Comparison of ENCODE assay signal across 18 cellular contexts in genomic region chr10:118210276-118210675, GRCh38.
DNase-seq lines count a peak whose midpoint lies in the region; FAIRE-seq and TF ChIP-seq lines count a peak whose summit lies in the region.
"Had no signal": no experiment of that assay in that cellular context is flagged by ENCODE, and none has a peak within 500 bp of the region (broad histone marks: within the 10 kb centered on the region; RNA-seq: fewer than 3 reads in every experiment).

No MANE protein-coding gene starts in this region.

- no peaks in the 10 kb centered on the region for H3K36me3 ChIP-seq in endothelial cell of umbilical vein (ENCODE audit: control insufficient read depth in 2 of 2, extremely low read depth in 1 of 2, insufficient read depth in 2 of 2, low read length in 2 of 2)
- H3K36me3 ChIP-seq: SJSA1 had no signal

- H3K9ac ChIP-seq in endothelial cell of umbilical vein (replicated peaks; ENCODE audit: extremely low read depth, insufficient read depth, low read length) = no peak overlapping the region

- H3K79me2 ChIP-seq in endothelial cell of umbilical vein (ENCODE audit: control insufficient read depth, insufficient read depth, low read length) = no peaks in the 10 kb centered on the region

- dilution Hi-C loops in endothelial cell of umbilical vein (cut with MboI; ENCODE audit: extremely low pct_ligation_motif_present, low sequenced_read_pairs) = no loop called here

- no peaks in the 10 kb centered on the region for H3K4me1 ChIP-seq in endothelial cell of umbilical vein (ENCODE audit: control insufficient read depth, extremely low read depth, insufficient read depth, low read length)
- H3K4me1 ChIP-seq: SJSA1 had no signal

- no peak for TF ChIP-seq CTCF in AG10803 (conservative IDR thresholded peaks at IDR 0.05; ENCODE audit: low read length)
- no peak for TF ChIP-seq CTCF in endothelial cell of umbilical vein (IDR thresholded peaks at IDR 0.05; ENCODE audit: extremely low read depth in 1 of 2, insufficient read depth in 1 of 2, low read depth in 1 of 2, low read length in 2 of 2)

- H4K20me1 ChIP-seq in endothelial cell of umbilical vein (replicated peaks; ENCODE audit: control insufficient read depth, extremely low read depth, insufficient read depth, low read length) = no peaks in the 10 kb centered on the region

- no peak overlapping the region for H3K4me3 ChIP-seq in AG10803 (ENCODE audit: low read length)
- no peak overlapping the region for H3K4me3 ChIP-seq in endothelial cell of umbilical vein (replicated peaks in 1 of 3; ENCODE audit: insufficient read depth in 1 of 3, low read depth in 1 of 3, low read length in 3 of 3)
- H3K4me3 ChIP-seq: SJSA1 had no signal

- H3K27ac ChIP-seq in endothelial cell of umbilical vein (ENCODE audit: insufficient read depth, low read depth, low read length) = no peak overlapping the region
- H3K27ac ChIP-seq in substantia nigra (ENCODE audit: low read depth, low read length, poor library complexity, severe bottlenecking) = no peak overlapping the region
- H3K27ac ChIP-seq: SJSA1 had no signal

- POLR2A ChIA-PET in endothelial cell of umbilical vein (lab: Charles Lee) = no interaction called here

- H3K27me3 ChIP-seq in endothelial cell of umbilical vein (ENCODE audit: control insufficient read depth in 2 of 2, insufficient read depth in 2 of 2, low read length in 2 of 2) = no peaks in the 10 kb centered on the region
- H3K27me3 ChIP-seq: SJSA1 had no signal

- DNase-seq in AG10803 (ENCODE audit: low read depth) (peak; percentile 12), LHCN-M2 (ENCODE audit: low read depth) (peak; percentile 6), endothelial cell of umbilical vein (ENCODE audit: low read depth, low spot score) (no peak), kidney glomerular epithelial cell (lab: John Stamatoyannopoulos, UW) (peak; percentile 7), NCI-H146 (lab: John Stamatoyannopoulos, UW) (no peak), substantia nigra (lab: John Stamatoyannopoulos, UW) (no peak), UCSD-AML1 (lab: John Stamatoyannopoulos, UW; ENCODE audit: unreplicated experiment) (no peak)
- DNase-seq in stimulated activated CD8-positive, alpha-beta memory T cell treated with anti-CD3 and anti-CD28 coated beads, Interleukin-4, amount 100 ng/mL, for 48 hours = no peak
- DNase-seq: AML-193, DMS53, GDM1, NCI-H1092, NCI-H1694, NCI-H345, NCI-H526 treated with DMSO at 0.1 percent for 48 hours, OCI-M1 had no signal

- no TSS peak for BruUV-seq in endothelial cell of umbilical vein (replicated peaks; lab: Mats Ljungman, UMichigan)

- no peak overlapping the region for H2AFZ ChIP-seq in endothelial cell of umbilical vein (ENCODE audit: low read depth, low read length)

- intact Hi-C loops in endothelial cell of umbilical vein (cut with micrococcal nuclease) = no loop called here

- no peaks in the 10 kb centered on the region for H3K9me1 ChIP-seq in endothelial cell of umbilical vein (replicated peaks; ENCODE audit: control insufficient read depth, extremely low read depth, insufficient read depth, low read length)

- H3K9me3 ChIP-seq in endothelial cell of umbilical vein (replicated peaks; ENCODE audit: control insufficient read depth, insufficient read depth, low read length) = no peaks in the 10 kb centered on the region
- H3K9me3 ChIP-seq: SJSA1 had no signal

- H3K4me2 ChIP-seq in endothelial cell of umbilical vein (ENCODE audit: insufficient read depth, low read length) = no peak overlapping the region

- no peak for FAIRE-seq in endothelial cell of umbilical vein (lab: Jason Lieb, UNC)
- FAIRE-seq: H54 had no signal

- CTCF ChIA-PET in endothelial cell of umbilical vein (lab: Charles Lee) = no interaction called here

- TF ChIP-seq POLR2A in endothelial cell of umbilical vein (IDR thresholded peaks at IDR 0.05; ENCODE audit: low read depth, low read length) = no peak

TF ChIP-seq in endothelial cell of umbilical vein, 7 proteins besides CTCF, POLR2A, EP300 and RAD21:
- TF ChIP-seq FOS (IDR thresholded peaks at IDR 0.05; ENCODE audit: borderline replicate concordance, insufficient read depth, low read length) (peak; percentile 9), MYC (IDR thresholded peaks at IDR 0.05; ENCODE audit: low read depth, low read length) (no peak)

Comparison
In these comparisons a context has a peak if more than half of its experiments do, and no peak if none do; other contexts are left out.
1. DNase-seq: peak in AG10803 (single experiment), LHCN-M2 (single experiment) and kidney glomerular epithelial cell (single experiment); none in endothelial cell of umbilical vein (single experiment), NCI-H146 (single experiment), substantia nigra (0 of 49), stimulated activated CD8-positive, alpha-beta memory T cell treated with anti-CD3 and anti-CD28 coated beads, Interleukin-4, amount 100 ng/mL, for 48 hours (single experiment) and UCSD-AML1 (single experiment).